In genomic region chr12:71125949-71126348, GRCh38 we compare ENCODE assay signal across 30 cellular contexts. TPM values are rescaled to one million over a fixed set of nuclear protein-coding genes. Genes with fewer than 3 reads are reported as not detected.
"Had no signal": no experiment of that assay in that cellular context is flagged by ENCODE, and none has a peak within 500 bp of the region (broad histone marks: within the 10 kb centered on the region; RNA-seq: fewer than 3 reads in every experiment).

No MANE protein-coding gene starts in this region.

- ATAC-seq: activated CD8-positive, alpha-beta T cell treated with anti-CD3 and anti-CD28 coated beads for 36 hours; activated T-cell treated with anti-CD3 and anti-CD28 coated beads, Interleukin-2, amount 50 U/mL, for 72 hours; activated T-helper 17 cell treated with anti-CD3 and anti-CD28 coated beads, Interleukin-2, amount 50 U/mL, for 72 hours; Right ventricle myocardium inferior had no signal

- H3K9ac ChIP-seq: KMS-11 had no signal

- H3K36me3 Mint-ChIP-seq: activated naive CD8-positive, alpha-beta T cell treated with anti-CD3 and anti-CD28 coated beads for 36 hours had no signal

- H3K27ac ChIP-seq: cardiac muscle cell, KMS-11, Peyer's patch, RWPE1 had no signal

- H3K4me2 ChIP-seq: KMS-11 had no signal

- H3K36me3 ChIP-seq: cardiac muscle cell had no signal

- FAIRE-seq: TTC549 had no signal

- H3K27me3 Mint-ChIP-seq: activated CD4-positive, alpha-beta T cell treated with anti-CD3 and anti-CD28 coated beads, Interleukin-2, amount 10 ng/mL, durations not matched to agents 24 days and 14 days; activated CD8-positive, alpha-beta T cell treated with anti-CD3 and anti-CD28 coated beads for 36 hours; activated naive CD8-positive, alpha-beta T cell treated with anti-CD3 and anti-CD28 coated beads for 36 hours; activated T-helper 17 cell treated with anti-CD3 and anti-CD28 coated beads, Interleukin-2, amount 50 U/mL, for 72 hours; central memory CD8-positive, alpha-beta T cell had no signal

- H3K27me3 ChIP-seq: cardiac muscle cell, Peyer's patch had no signal

- H3K9me3 Mint-ChIP-seq: activated CD4-positive, alpha-beta T cell treated with anti-CD3 and anti-CD28 coated beads, Interleukin-2, amount 10 ng/mL, durations not matched to agents 24 days and 14 days; activated CD8-positive, alpha-beta T cell treated with anti-CD3 and anti-CD28 coated beads for 36 hours; activated naive CD8-positive, alpha-beta T cell treated with anti-CD3 and anti-CD28 coated beads for 36 hours; activated T-cell treated with anti-CD3 and anti-CD28 coated beads, Interleukin-2, amount 50 U/mL, for 72 hours; central memory CD8-positive, alpha-beta T cell; T-helper 2 cell treated with Interferon-gamma antibody and Interleukin-4, amounts not matched to agents 5 μg/mL and 100 μg/mL, for 36 hours had no signal

- H3K4me3 Mint-ChIP-seq: activated CD4-positive, alpha-beta T cell treated with anti-CD3 and anti-CD28 coated beads, Interleukin-2, amount 10 ng/mL, durations not matched to agents 24 days and 14 days; activated CD8-positive, alpha-beta T cell treated with anti-CD3 and anti-CD28 coated beads for 36 hours; activated naive CD8-positive, alpha-beta T cell treated with anti-CD3 and anti-CD28 coated beads for 36 hours; activated T-cell treated with anti-CD3 and anti-CD28 coated beads, Interleukin-2, amount 50 U/mL, for 72 hours; activated T-helper 17 cell treated with anti-CD3 and anti-CD28 coated beads, Interleukin-2, amount 50 U/mL, for 72 hours; central memory CD8-positive, alpha-beta T cell; T-helper 2 cell treated with Interferon-gamma antibody and Interleukin-4, amounts not matched to agents 5 μg/mL and 100 μg/mL, for 36 hours had no signal

- H3K27ac Mint-ChIP-seq: activated CD4-positive, alpha-beta T cell treated with anti-CD3 and anti-CD28 coated beads, Interleukin-2, amount 10 ng/mL, durations not matched to agents 24 days and 14 days; activated CD8-positive, alpha-beta T cell treated with anti-CD3 and anti-CD28 coated beads for 36 hours; activated naive CD8-positive, alpha-beta T cell treated with anti-CD3 and anti-CD28 coated beads for 36 hours; activated T-cell treated with anti-CD3 and anti-CD28 coated beads, Interleukin-2, amount 50 U/mL, for 72 hours; activated T-helper 17 cell treated with anti-CD3 and anti-CD28 coated beads, Interleukin-2, amount 50 U/mL, for 72 hours; T-helper 2 cell treated with Interferon-gamma antibody and Interleukin-4, amounts not matched to agents 5 μg/mL and 100 μg/mL, for 36 hours had no signal

- H3K4me3 ChIP-seq: cardiac muscle cell, Peyer's patch had no signal

- DNase-seq: activated CD4-positive, alpha-beta T cell treated with anti-CD3 and anti-CD28 coated beads, Interleukin-2, amount 10 ng/mL, durations not matched to agents 24 days and 14 days; activated CD4-positive, alpha-beta T cell treated with anti-CD3 and anti-CD28 coated beads, Interleukin-2, amount 50 U/mL, for 4 hours; activated CD8-positive, alpha-beta T cell treated with anti-CD3 and anti-CD28 coated beads for 36 hours; activated effector memory CD4-positive, alpha-beta T cell treated with anti-CD3 and anti-CD28 coated beads, Interleukin-2, amount 50 U/mL, for 16 hours; activated naive CD4-positive, alpha-beta T cell; activated naive CD4-positive, alpha-beta T cell treated with anti-CD3 and anti-CD28 coated beads, Interleukin-2, amount 50 U/mL, for 16 hours; activated naive CD8-positive, alpha-beta T cell treated with anti-CD3 and anti-CD28 coated beads for 36 hours; activated T-cell treated with anti-CD3 and anti-CD28 coated beads, Interleukin-2, amount 50 U/mL, for 1 hour; activated T-cell treated with anti-CD3 and anti-CD28 coated beads, Interleukin-2, amount 50 U/mL, for 72 hours; amniotic stem cell; aorta; MM.1S; NCI-H1105; NCI-H1417 treated with DMSO at 0.1 percent for 48 hours; NCI-H187 treated with DMSO at 0.1 percent for 48 hours; NCI-H2081; NCI-H345; NCI-H524 treated with DMSO at 0.1 percent for 48 hours; Peyer's patch; SIG-M5 had no signal

- H3K4me1 Mint-ChIP-seq: activated CD4-positive, alpha-beta T cell treated with anti-CD3 and anti-CD28 coated beads, Interleukin-2, amount 10 ng/mL, durations not matched to agents 24 days and 14 days; activated naive CD8-positive, alpha-beta T cell treated with anti-CD3 and anti-CD28 coated beads for 36 hours; activated T-helper 17 cell treated with anti-CD3 and anti-CD28 coated beads, Interleukin-2, amount 50 U/mL, for 72 hours; central memory CD8-positive, alpha-beta T cell had no signal

- H3K9me3 ChIP-seq: Peyer's patch had no signal

RNA-seq across cellular contexts. Expression of gene TSPAN8, which starts 31.9 kb away (rescaled TPM):
- total RNA-seq: activated CD4-positive, alpha-beta T cell treated with anti-CD3 and anti-CD28 coated beads, Interleukin-2, amount 10 ng/mL, durations not matched to agents 24 days and 14 days; activated CD8-positive, alpha-beta memory T cell treated with anti-CD3 and anti-CD28 coated beads for 36 hours; activated CD8-positive, alpha-beta T cell treated with anti-CD3 and anti-CD28 coated beads for 36 hours; activated naive CD8-positive, alpha-beta T cell treated with anti-CD3 and anti-CD28 coated beads for 36 hours; activated T-cell treated with anti-CD3 and anti-CD28 coated beads, Interleukin-2, amount 50 U/mL, for 72 hours; activated T-helper 17 cell treated with anti-CD3 and anti-CD28 coated beads, Interleukin-2, amount 50 U/mL, for 72 hours; cardiac muscle cell; Right ventricle myocardium inferior; T-helper 1 cell treated with Interleukin-12 subunit alpha and Interleukin-12 subunit beta and Interleukin-4 antibody, amounts not matched to agents 30 ng/mL and 1 ng/mL, for 36 hours had no signal
